ENCODE assay signal across 11 cellular contexts in the genomic region with DNA sequence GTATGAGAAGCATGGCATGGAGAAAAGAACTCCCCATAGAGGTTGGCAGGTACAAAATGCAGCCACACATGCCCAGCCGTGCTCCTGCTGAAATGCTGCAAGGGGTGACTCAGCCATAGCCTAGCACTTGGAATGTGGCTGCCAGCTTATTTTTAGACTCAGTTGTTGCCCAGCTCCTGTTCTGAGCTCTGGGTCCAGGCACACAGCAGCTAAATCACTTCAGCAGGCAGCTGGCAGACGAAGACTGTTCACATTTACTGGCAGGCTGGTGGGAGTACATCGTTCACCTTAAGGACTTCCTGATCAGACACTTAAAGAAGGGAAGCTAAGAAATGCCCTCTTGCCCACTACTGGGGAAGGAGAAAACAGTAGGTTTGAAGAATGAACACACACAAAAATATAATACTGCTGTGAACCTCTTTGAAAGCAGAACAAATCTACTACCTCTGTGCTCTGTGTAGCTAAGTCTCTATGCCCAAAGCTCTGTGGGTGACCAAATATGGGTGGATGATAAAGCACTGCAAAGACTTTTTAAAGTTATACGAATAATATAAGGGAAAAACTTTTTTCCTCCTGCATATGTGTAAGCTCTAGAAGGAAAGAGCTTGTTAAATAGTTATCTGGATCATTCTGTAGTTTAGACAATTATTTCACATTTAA.
A peak's percentile ranks its signal among the peaks of the same experiment; 100 is the strongest.
DNase-seq lines count a peak whose midpoint lies in the region; ATAC-seq and TF ChIP-seq lines count a peak whose summit lies in the region.
"Had no signal": no experiment of that assay in that cellular context is flagged by ENCODE, and none has a peak within 500 bp of the region (broad histone marks: within the 10 kb centered on the region; RNA-seq: fewer than 3 reads in every experiment).

No MANE protein-coding gene starts in this region.

- no peak for TF ChIP-seq EP300 in stomach (IDR thresholded peaks at IDR 0.05)

- TF ChIP-seq CTCF in stomach (IDR thresholded peaks at IDR 0.05) = no peak

- TF ChIP-seq POLR2A in stomach (IDR thresholded peaks at IDR 0.05) = no peak

- H3K27ac ChIP-seq in stomach = peak overlapping the region in 2 of 5 donors; percentile 52 to 70
- H3K27ac ChIP-seq: suprapubic skin had no signal

- no peaks in the 10 kb centered on the region for H3K27me3 ChIP-seq in stomach
- H3K27me3 ChIP-seq: suprapubic skin had no signal

- DNase-seq in HT1080 (ENCODE audit: low read depth) = peak; percentile 81
- DNase-seq in amniotic epithelial cell (ENCODE audit: low read depth) = peak; percentile 33
- peak; percentile 57 for DNase-seq in left ventricle myocardium superior
- DNase-seq in superior temporal gyrus (ENCODE audit: extremely low spot score) = peak; percentile 66
- DNase-seq in stomach = no peak
- no peak for DNase-seq in HT-29 (ENCODE audit: low spot score)
- no peak for DNase-seq in stimulated activated CD4-positive, alpha-beta T cell treated with anti-CD3 and anti-CD28 coated beads, Interleukin-2, amount 100 ng/mL, for 24 hours
- DNase-seq: activated T-cell treated with anti-CD3 and anti-CD28 coated beads, Interleukin-2, amount 50 U/mL, for 1 hour; NCI-H2081 treated with DMSO at 0.1 percent for 48 hours had no signal

- H3K36me3 ChIP-seq in stomach = no peaks in the 10 kb centered on the region
- H3K36me3 ChIP-seq: suprapubic skin had no signal

- peaks cover 0 to 22% (median 0%) of the 10 kb centered on the region in 4 donors for H3K4me1 ChIP-seq in stomach
- H3K4me1 ChIP-seq: suprapubic skin had no signal

- no peak overlapping the region for H3K4me3 ChIP-seq in stomach
- H3K4me3 ChIP-seq: suprapubic skin had no signal

- no peaks in the 10 kb centered on the region for H3K9me3 ChIP-seq in stomach
- H3K9me3 ChIP-seq: suprapubic skin had no signal

- 44 to 75% (median 55%) methylated on average over 4 of the region's 4 CpGs for WGBS in stomach, 5 donors

- intact Hi-C loops in left ventricle myocardium superior (cut with micrococcal nuclease) (no loop called here), stomach (cut with DNase I; ENCODE audit: low total_unique reads) (no loop called here)

- peak; percentile 99 for ATAC-seq in left ventricle myocardium superior
- ATAC-seq: left lobe of liver had no signal

Comparison
In these comparisons a context has a peak if more than half of its experiments do, and no peak if none do; other contexts are left out.
1. DNase-seq: peak in HT1080 (single experiment), amniotic epithelial cell (single experiment), left ventricle myocardium superior (single experiment) and superior temporal gyrus (single experiment); none in stomach (single experiment), HT-29 (single experiment) and stimulated activated CD4-positive, alpha-beta T cell treated with anti-CD3 and anti-CD28 coated beads, Interleukin-2, amount 100 ng/mL, for 24 hours (0 of 2).